Comparison of ENCODE assay signal across 1 cellular context in genomic region chr1:172467446-172467845, GRCh38.
TF ChIP-seq lines count a peak whose summit lies in the region.

No MANE protein-coding gene starts in this region.

TF ChIP-seq in HepG2, 621 proteins besides CTCF, POLR2A, EP300 and RAD21 (continued from another document and continues in another):
- no peak for TF ChIP-seq ZNF232 (CRISPR knock-in tag; IDR thresholded peaks at IDR 0.05; ENCODE audit: borderline replicate concordance)
- no peak for TF ChIP-seq FOXM1 (CRISPR knock-in tag; IDR thresholded peaks at IDR 0.05)
- peak; percentile 65 for TF ChIP-seq ARID3A (IDR thresholded peaks at IDR 0.05; ENCODE audit: low read depth, low read length)
- TF ChIP-seq RXRB (CRISPR knock-in tag; IDR thresholded peaks at IDR 0.05; ENCODE audit: borderline replicate concordance) = peak; percentile 35; the same call in 1 of the 2 replicates
- TF ChIP-seq CREB1 (IDR thresholded peaks at IDR 0.05) = no peak
- TF ChIP-seq CREB1 (CRISPR knock-in tag; IDR thresholded peaks at IDR 0.05) = no peak
- no peak for TF ChIP-seq DMAP1 (CRISPR knock-in tag; IDR thresholded peaks at IDR 0.05)
- peak; percentile 46; the same call in 1 of the 2 replicates for TF ChIP-seq HMG20A (CRISPR knock-in tag; IDR thresholded peaks at IDR 0.05; ENCODE audit: borderline replicate concordance)
- peak; percentile 54 for TF ChIP-seq RARA (CRISPR knock-in tag; IDR thresholded peaks at IDR 0.05)
- no peak for TF ChIP-seq ARNT2 (CRISPR knock-in tag; IDR thresholded peaks at IDR 0.05; ENCODE audit: low read depth)
- no peak for TF ChIP-seq NFE2L2 (IDR thresholded peaks at IDR 0.05; ENCODE audit: low read length)
- no peak for TF ChIP-seq ELF4 (CRISPR knock-in tag; IDR thresholded peaks at IDR 0.05; ENCODE audit: borderline replicate concordance)
- TF ChIP-seq ZNF619 (CRISPR knock-in tag; IDR thresholded peaks at IDR 0.05) = no peak
- TF ChIP-seq HHEX (CRISPR knock-in tag; IDR thresholded peaks at IDR 0.05) = 0 out of 2 replicates have a peak, but pooled peaks have one; percentile 7
- no peak for TF ChIP-seq BRCA1 (CRISPR knock-in tag; IDR thresholded peaks at IDR 0.05)
- TF ChIP-seq HNRNPL (IDR thresholded peaks at IDR 0.05; ENCODE audit: low read depth, low read length) = no peak
- TF ChIP-seq FOSL1 (CRISPR knock-in tag; IDR thresholded peaks at IDR 0.05; ENCODE audit: borderline replicate concordance) = peak; percentile 68; the same call in 1 of the 2 replicates
- TF ChIP-seq TMF1 (CRISPR knock-in tag; IDR thresholded peaks at IDR 0.05; ENCODE audit: low read depth) = no peak
- no peak for TF ChIP-seq ZBTB42 (CRISPR knock-in tag; IDR thresholded peaks at IDR 0.05)
- TF ChIP-seq ZNF644 (CRISPR knock-in tag; IDR thresholded peaks at IDR 0.05; ENCODE audit: low read depth) = peak; percentile 98
- TF ChIP-seq NCOR1 (IDR thresholded peaks at IDR 0.05; ENCODE audit: borderline replicate concordance, low read length) = peak; percentile 54; the same call in 1 of the 2 replicates
- TF ChIP-seq FOXA3 (CRISPR knock-in tag; IDR thresholded peaks at IDR 0.05) = 0 out of 2 replicates have a peak, but pooled peaks have one; percentile 27
- TF ChIP-seq SOX5 (CRISPR knock-in tag; IDR thresholded peaks at IDR 0.05; ENCODE audit: borderline replicate concordance) = peak; percentile 13; the same call in 1 of the 2 replicates
- 0 out of 2 replicates have a peak, but pooled peaks have one; percentile 26 for TF ChIP-seq CHD4 (IDR thresholded peaks at IDR 0.05; ENCODE audit: borderline replicate concordance, low read length)
- no peak for TF ChIP-seq SMAD9 (CRISPR knock-in tag; IDR thresholded peaks at IDR 0.05)
- no peak for TF ChIP-seq ZMAT3 (CRISPR knock-in tag; conservative IDR thresholded peaks at IDR 0.05)
- peak; percentile 51 for TF ChIP-seq HNF4G (IDR thresholded peaks at IDR 0.05; ENCODE audit: borderline replicate concordance, low read depth, low read length)
- no peak for TF ChIP-seq HNF4G (CRISPR knock-in tag; IDR thresholded peaks at IDR 0.05; ENCODE audit: borderline replicate concordance, low read depth)
- TF ChIP-seq ZNF256 (CRISPR knock-in tag; conservative IDR thresholded peaks at IDR 0.05) = no peak
- no peak for TF ChIP-seq IKZF1 (IDR thresholded peaks at IDR 0.05)
- TF ChIP-seq ZNF672 (CRISPR knock-in tag; IDR thresholded peaks at IDR 0.05) = no peak
- peak; percentile 66 for TF ChIP-seq GATAD2A (CRISPR knock-in tag; IDR thresholded peaks at IDR 0.05)
- TF ChIP-seq CENPX (CRISPR knock-in tag; IDR thresholded peaks at IDR 0.05) = no peak
- no peak for TF ChIP-seq ZFP62 (CRISPR knock-in tag; IDR thresholded peaks at IDR 0.05)
- no peak for TF ChIP-seq NR1H2 (CRISPR knock-in tag; IDR thresholded peaks at IDR 0.05; ENCODE audit: borderline replicate concordance, low read depth)
- TF ChIP-seq ZNF558 (CRISPR knock-in tag; IDR thresholded peaks at IDR 0.05; ENCODE audit: borderline replicate concordance) = no peak
- TF ChIP-seq STAT5B (CRISPR knock-in tag; IDR thresholded peaks at IDR 0.05) = no peak
- no peak for TF ChIP-seq ZNF354B (CRISPR knock-in tag; IDR thresholded peaks at IDR 0.05)
- no peak for TF ChIP-seq ZNF598 (CRISPR knock-in tag; IDR thresholded peaks at IDR 0.05; ENCODE audit: borderline replicate concordance)
- peak; percentile 81 for TF ChIP-seq TEAD3 (CRISPR knock-in tag; optimal IDR thresholded peaks at IDR 0.05; ENCODE audit: borderline replicate concordance)
- 0 out of 2 replicates have a peak, but pooled peaks have one; percentile 29 for TF ChIP-seq BCL6 (CRISPR knock-in tag; IDR thresholded peaks at IDR 0.05)
- TF ChIP-seq ZNF24 (IDR thresholded peaks at IDR 0.05) = 0 out of 2 replicates have a peak, but pooled peaks have one; percentile 11
- TF ChIP-seq PRDM15 (CRISPR knock-in tag; IDR thresholded peaks at IDR 0.05) = no peak
- peak; percentile 87 for TF ChIP-seq HNF4A (CRISPR knock-in tag; IDR thresholded peaks at IDR 0.05)
- TF ChIP-seq PRDM4 (CRISPR knock-in tag; IDR thresholded peaks at IDR 0.05; ENCODE audit: borderline replicate concordance) = no peak
- no peak for TF ChIP-seq ZNF556 (CRISPR knock-in tag; IDR thresholded peaks at IDR 0.05; ENCODE audit: borderline replicate concordance)
- no peak for TF ChIP-seq IRX3 (CRISPR knock-in tag; IDR thresholded peaks at IDR 0.05; ENCODE audit: borderline replicate concordance, low read depth)
- TF ChIP-seq ARID5B (CRISPR knock-in tag; IDR thresholded peaks at IDR 0.05) = peak; percentile 58
- peak; percentile 91 for TF ChIP-seq HOMEZ (CRISPR knock-in tag; IDR thresholded peaks at IDR 0.05; ENCODE audit: low read depth)
- TF ChIP-seq POLR2G (IDR thresholded peaks at IDR 0.05; ENCODE audit: low read depth, low read length) = no peak
- TF ChIP-seq ATF4 (CRISPR knock-in tag; IDR thresholded peaks at IDR 0.05) = peak in 1 of 2 experiments; percentile 10; a peak in 1 of 4 replicates
- peak; percentile 60 for TF ChIP-seq PAXIP1 (CRISPR knock-in tag; conservative IDR thresholded peaks at IDR 0.05)
